In the genomic region with DNA sequence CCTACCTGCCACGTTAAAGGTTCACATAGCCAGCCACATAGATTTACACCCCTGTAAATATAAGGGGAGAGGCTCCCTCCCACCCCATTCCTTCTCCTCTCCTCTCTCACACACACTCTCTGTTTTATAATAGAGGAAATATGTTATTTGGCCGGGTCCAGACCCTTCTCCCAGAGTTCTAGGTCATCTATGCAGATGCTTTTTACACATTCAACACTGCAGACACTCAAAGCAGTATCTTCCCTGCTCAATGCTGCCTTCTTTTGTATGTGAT, we compare ENCODE assay signal across 8 cellular contexts. TPM values are rescaled to one million over a fixed set of nuclear protein-coding genes. Genes with fewer than 3 reads are reported as not detected.
DNase-seq lines count a peak whose midpoint lies in the region; ATAC-seq and TF ChIP-seq lines count a peak whose summit lies in the region.

No MANE protein-coding gene starts in this region.

- ATAC-seq in HG03469 (IDR thresholded peaks at IDR 0.05; ENCODE audit: unreplicated experiment) (no peak), GM18909 (IDR thresholded peaks at IDR 0.05; ENCODE audit: poor library complexity, unreplicated experiment) (no peak), GM19452 (IDR thresholded peaks at IDR 0.05; ENCODE audit: unreplicated experiment) (no peak)

- in situ Hi-C loops in brain microvascular endothelial cell (cut with HindIII; ENCODE audit: low pct_ligation_motif_present, low sequenced_read_pairs) = no loop called here

- H3K27me3 ChIP-seq in A673 (replicated peaks; ENCODE audit: insufficient read depth, low read depth, low read length, poor library complexity) (no peaks in the 10 kb centered on the region), HUES48 (ENCODE audit: control insufficient read depth, insufficient read depth, low read length) (no peaks in the 10 kb centered on the region), brain microvascular endothelial cell (replicated peaks) (no peaks in the 10 kb centered on the region), mononuclear cell (ENCODE audit: insufficient read depth, low read length) (no peaks in the 10 kb centered on the region)

- POLR2A ChIA-PET in A673 (lab: Charles Lee; ENCODE audit: low non-redundant PET) = no interaction called here

- intact Hi-C loops in A673 (cut with micrococcal nuclease; ENCODE audit: unreplicated experiment) = no loop called here

- H3K36me3 ChIP-seq in A673 (ENCODE audit: insufficient read depth, low read length, poor library complexity, severe bottlenecking) (peaks cover 10% of the 10 kb centered on the region), HUES48 (ENCODE audit: control insufficient read depth, insufficient read depth, low read length) (peaks cover 19% of the 10 kb centered on the region), brain microvascular endothelial cell (replicated peaks) (no peaks in the 10 kb centered on the region)

- peak overlapping the region; percentile 87 for H3K27ac ChIP-seq in A673 (ENCODE audit: low read depth, low read length, poor library complexity, severe bottlenecking)
- H3K27ac ChIP-seq in HUES48 (ENCODE audit: low read depth, low read length) = peak overlapping the region; percentile 68
- H3K27ac ChIP-seq in brain microvascular endothelial cell = peak overlapping the region; percentile 80

- CTCF ChIA-PET in A673 (lab: Charles Lee) = no interaction called here

- no peaks in the 10 kb centered on the region for H3K9me3 ChIP-seq in A673 (ENCODE audit: low read depth, low read length, poor library complexity, severe bottlenecking)
- H3K9me3 ChIP-seq in HUES48 (ENCODE audit: control insufficient read depth, insufficient read depth, low read length) = no peaks in the 10 kb centered on the region
- no peaks in the 10 kb centered on the region for H3K9me3 ChIP-seq in mononuclear cell (ENCODE audit: low read depth, low read length)

- H3K9ac ChIP-seq in HUES48 (ENCODE audit: low read depth, low read length) = 0 out of 2 replicates have a peak overlapping the region, but pooled peaks have one; percentile 19

- TSS peak; percentile 83 for BruUV-seq in A673 (replicated peaks; lab: Mats Ljungman, UMichigan)

- H3K4me1 ChIP-seq in A673 (ENCODE audit: insufficient read depth, low read length, poor library complexity, severe bottlenecking) (peaks cover 43% of the 10 kb centered on the region), HUES48 (ENCODE audit: control insufficient read depth, insufficient read depth, low read length) (peaks cover 19% of the 10 kb centered on the region; the same call in 1 of the 2 replicates), mononuclear cell (ENCODE audit: insufficient read depth, low read length) (peaks cover 44% of the 10 kb centered on the region)

- TF ChIP-seq CTCF in A673 (conservative IDR thresholded peaks at IDR 0.05; ENCODE audit: low read depth, low read length) = no peak
- no peak for TF ChIP-seq CTCF in brain microvascular endothelial cell (IDR thresholded peaks at IDR 0.05; ENCODE audit: low read depth, low read length, missing control alignments)

- H3K4me3 ChIP-seq in A673 (ENCODE audit: low read depth, low read length, poor library complexity, severe bottlenecking) (peak overlapping the region; percentile 69), HUES48 (ENCODE audit: low read depth, low read length) (peak overlapping the region; percentile 91), brain microvascular endothelial cell (ENCODE audit: low read depth, low read length) (peak overlapping the region; percentile 87), mononuclear cell (ENCODE audit: low read length) (peak overlapping the region; percentile 83)

- DNase-seq in A673 (ENCODE audit: low spot score) = no peak
- no peak for DNase-seq in brain microvascular endothelial cell
- no peak for DNase-seq in kidney glomerular epithelial cell (lab: John Stamatoyannopoulos, UW)

RNA-seq across cellular contexts. Expression of a gene that starts 0.7 kb away (rescaled TPM):
- total RNA-seq in A673 (2021) = 224 and 234 TPM in 2 replicates
- 93.3 TPM for total RNA-seq in mononuclear cell
